In genomic region chr13:95020298-95020987, GRCh38 we compare ENCODE assay signal across 25 cellular contexts.
DNase-seq lines count a peak whose midpoint lies in the region; FAIRE-seq and TF ChIP-seq lines count a peak whose summit lies in the region.
"Had no signal": no experiment of that assay in that cellular context is flagged by ENCODE, and none has a peak within 500 bp of the region (broad histone marks: within the 10 kb centered on the region; RNA-seq: fewer than 3 reads in every experiment).

No MANE protein-coding gene starts in this region.

- DNase-seq in H54 (ENCODE audit: insufficient read length, low spot score) (no peak), RCC 7860 (ENCODE audit: low spot score) (peak; percentile 20), bronchial epithelial cell (ENCODE audit: low read depth) (peak; percentile 85), non-pigmented ciliary epithelial cell (ENCODE audit: low read depth) (peak; percentile 23), nephron progenitor cell (no peak), GM12891 (ENCODE audit: insufficient read length, low spot score) (no peak), NCI-H1092 treated with DMSO at 0.1 percent for 48 hours (lab: John Stamatoyannopoulos, UW) (no peak), amygdala (lab: John Stamatoyannopoulos, UW) (no peak)
- DNase-seq: activated CD4-positive, alpha-beta T cell treated with anti-CD3 and anti-CD28 coated beads, Interleukin-2, amount 50 U/mL, for 4 hours; activated CD8-positive, alpha-beta memory T cell treated with anti-CD3 and anti-CD28 coated beads, Interleukin-2, amount 50 U/mL, for 48 hours; activated naive CD8-positive, alpha-beta T cell treated with anti-CD3 and anti-CD28 coated beads, Interleukin-2, amount 50 U/mL, for 24 hours; CD8-positive, alpha-beta memory T cell; central memory CD4-positive, alpha-beta T cell; DMS79; esophagus squamous epithelium; head of caudate nucleus; left lung; NCI-H2029; stimulated activated CD4-positive, alpha-beta T cell treated with anti-CD3 and anti-CD28 coated beads, Interleukin-4, amount 100 ng/mL, for 4 hours; stomach had no signal

- H3K36me3 ChIP-seq in bronchial epithelial cell (ENCODE audit: control insufficient read depth, insufficient read depth, low read length): no peaks in the 10 kb centered on the region
- H3K36me3 ChIP-seq: esophagus squamous epithelium, neural progenitor cell, prostate gland had no signal

- no peak for TF ChIP-seq CTCF in bronchial epithelial cell (IDR thresholded peaks at IDR 0.05; ENCODE audit: insufficient read depth, low read length, severe bottlenecking)
- TF ChIP-seq CTCF in nephron progenitor cell (IDR thresholded peaks at IDR 0.05): no peak

- FAIRE-seq in H54 (lab: Jason Lieb, UNC): peak; percentile 98
- no peak for FAIRE-seq in RCC 7860 (lab: Jason Lieb, UNC)
- FAIRE-seq in bronchial epithelial cell (lab: Jason Lieb, UNC): no peak
- no peak for FAIRE-seq in GM12891 (lab: Jason Lieb, UNC)

- H3K9me3 Mint-ChIP-seq in nephron progenitor cell: no peaks in the 10 kb centered on the region
- H3K9me3 Mint-ChIP-seq: CD8-positive, alpha-beta memory T cell; neural progenitor cell; T-helper 2 cell treated with Interferon-gamma antibody and Interleukin-4, amounts not matched to agents 5 μg/mL and 100 μg/mL, for 36 hours; type B pancreatic cell; WTC11 had no signal

- no peak overlapping the region for H3K4me3 Mint-ChIP-seq in nephron progenitor cell
- H3K4me3 Mint-ChIP-seq: activated naive CD8-positive, alpha-beta T cell treated with anti-CD3 and anti-CD28 coated beads, Interleukin-2, amount 50 U/mL, for 24 hours; CD8-positive, alpha-beta memory T cell; neural progenitor cell; T-helper 2 cell treated with Interferon-gamma antibody and Interleukin-4, amounts not matched to agents 5 μg/mL and 100 μg/mL, for 36 hours; type B pancreatic cell; WTC11 had no signal

- peaks cover 7% of the 10 kb centered on the region for H3K4me1 Mint-ChIP-seq in nephron progenitor cell
- H3K4me1 Mint-ChIP-seq: activated naive CD8-positive, alpha-beta T cell treated with anti-CD3 and anti-CD28 coated beads, Interleukin-2, amount 50 U/mL, for 24 hours; CD8-positive, alpha-beta memory T cell had no signal

- no peak for TF ChIP-seq POLR2A in H54 (IDR thresholded peaks at IDR 0.05; ENCODE audit: low read depth, low read length)
- TF ChIP-seq POLR2A in GM12891 (IDR thresholded peaks at IDR 0.05; ENCODE audit: low read depth, low read length): no peak

- H3K36me3 Mint-ChIP-seq in nephron progenitor cell (ENCODE audit: low read depth): peaks cover 6% of the 10 kb centered on the region
- H3K36me3 Mint-ChIP-seq: WTC11 had no signal

- H3K4me3 ChIP-seq in bronchial epithelial cell (ENCODE audit: low read depth, low read length): no peak overlapping the region
- H3K4me3 ChIP-seq: esophagus squamous epithelium, left lung, neural progenitor cell, prostate gland, stomach had no signal

- no peaks in the 10 kb centered on the region for H3K27me3 Mint-ChIP-seq in nephron progenitor cell (ENCODE audit: low read depth, poor library complexity)
- H3K27me3 Mint-ChIP-seq: activated naive CD8-positive, alpha-beta T cell treated with anti-CD3 and anti-CD28 coated beads, Interleukin-2, amount 50 U/mL, for 24 hours; CD8-positive, alpha-beta memory T cell; type B pancreatic cell had no signal

- no peaks in the 10 kb centered on the region for H3K27me3 ChIP-seq in bronchial epithelial cell (ENCODE audit: control insufficient read depth, insufficient read depth, low read length)
- H3K27me3 ChIP-seq: esophagus squamous epithelium, left lung, neural progenitor cell, stomach had no signal

- H3K27ac Mint-ChIP-seq in nephron progenitor cell: no peak overlapping the region
- H3K27ac Mint-ChIP-seq: activated naive CD8-positive, alpha-beta T cell treated with anti-CD3 and anti-CD28 coated beads, Interleukin-2, amount 50 U/mL, for 24 hours; CD8-positive, alpha-beta memory T cell; neural progenitor cell; T-helper 2 cell treated with Interferon-gamma antibody and Interleukin-4, amounts not matched to agents 5 μg/mL and 100 μg/mL, for 36 hours; type B pancreatic cell; WTC11 had no signal

TF ChIP-seq in GM12891, 5 proteins besides CTCF, POLR2A, EP300 and RAD21:
- TF ChIP-seq PAX5 (IDR thresholded peaks at IDR 0.05; ENCODE audit: insufficient read depth, low read length, severe bottlenecking) (no peak), POU2F2 (IDR thresholded peaks at IDR 0.05; ENCODE audit: low read depth, low read length) (no peak), TAF1 (IDR thresholded peaks at IDR 0.05; ENCODE audit: low read depth, low read length) (no peak), SPI1 (IDR thresholded peaks at IDR 0.05; ENCODE audit: low read depth, low read length) (no peak), POLR2AphosphoS5 (IDR thresholded peaks at IDR 0.05; ENCODE audit: low read depth, low read length) (no peak)
TF ChIP-seq in GM12891: peak in this region for 0.

Comparison
In these comparisons a context has a peak if more than half of its experiments do, and no peak if none do; other contexts are left out.
1. DNase-seq: peak in RCC 7860 (single experiment), bronchial epithelial cell (single experiment) and non-pigmented ciliary epithelial cell (single experiment); none in H54 (single experiment), nephron progenitor cell (single experiment), GM12891 (single experiment), NCI-H1092 treated with DMSO at 0.1 percent for 48 hours (single experiment) and amygdala (0 of 56).